In genomic region chr19:6443986-6444385, GRCh38 we compare ENCODE assay signal across 32 cellular contexts. TPM values are rescaled to one million over a fixed set of nuclear protein-coding genes. Genes with fewer than 3 reads are reported as not detected.
"Had no signal": no experiment of that assay in that cellular context is flagged by ENCODE, and none has a peak within 500 bp of the region (broad histone marks: within the 10 kb centered on the region; RNA-seq: fewer than 3 reads in every experiment).

No MANE protein-coding gene starts in this region.

- DNase-seq: colonic mucosa; cortex of kidney; effector CD8-positive, alpha-beta T cell; effector memory CD8-positive, alpha-beta T cell; endodermal cell; erythroblast; esophagus squamous epithelium; foreskin fibroblast; foreskin melanocyte; gastrocnemius medialis; glutamatergic neuron; head of caudate nucleus; heart right ventricle; hippocampal formation; left cardiac atrium; left lung; left ventricle myocardium superior; lower lobe of right lung; mesenchymal stem cell had no signal

- H3K4me1 ChIP-seq: colonic mucosa, gastrocnemius medialis, heart right ventricle, left lung, lower lobe of right lung had no signal

- H3K4me1 Mint-ChIP-seq: endodermal cell, mesothelial cell of epicardium had no signal

- H3K27ac ChIP-seq: colonic mucosa, epithelial cell of prostate, esophagus squamous epithelium, gastrocnemius medialis, heart right ventricle, left lung, lower lobe of right lung had no signal

- H3K27me3 Mint-ChIP-seq: effector memory CD8-positive, alpha-beta T cell had no signal

- FAIRE-seq: endometrium, islet of Langerhans, keratinocyte had no signal

- H3K9me3 ChIP-seq: colonic mucosa, esophagus squamous epithelium, gastrocnemius medialis, left lung, lower lobe of right lung had no signal

- H3K4me3 Mint-ChIP-seq: dendritic cell treated with granulocyte-macrophage colony-stimulating factor and Interleukin-4, amounts not matched to agents 40 ng/mL and 50 ng/mL, for 4 days; effector memory CD8-positive, alpha-beta T cell; endodermal cell; mesothelial cell of epicardium had no signal

- H3K9me3 Mint-ChIP-seq: dendritic cell treated with granulocyte-macrophage colony-stimulating factor and Interleukin-4, amounts not matched to agents 40 ng/mL and 50 ng/mL, for 4 days; effector memory CD8-positive, alpha-beta T cell had no signal

- H3K36me3 ChIP-seq: colonic mucosa, left lung, lower lobe of right lung had no signal

- H3K27me3 ChIP-seq: colonic mucosa, esophagus squamous epithelium, gastrocnemius medialis, heart right ventricle, left lung had no signal

- H3K27ac Mint-ChIP-seq: dendritic cell treated with granulocyte-macrophage colony-stimulating factor and Interleukin-4, amounts not matched to agents 40 ng/mL and 50 ng/mL, for 4 days; effector memory CD8-positive, alpha-beta T cell; endodermal cell; mesothelial cell of epicardium had no signal

- H3K4me3 ChIP-seq: colonic mucosa, esophagus squamous epithelium, gastrocnemius medialis, heart right ventricle, left lung, lower lobe of right lung had no signal

- ATAC-seq: effector memory CD8-positive, alpha-beta T cell; esophagus mucosa; gastrocnemius medialis; heart right ventricle; left cardiac atrium; left lung; left ventricle myocardium superior; lower lobe of right lung had no signal

RNA-seq across cellular contexts. Expression of gene SLC25A41, which starts 10.4 kb away (rescaled TPM):
- total RNA-seq: kidney epithelial cell, lower lobe of right lung, lung microvascular endothelial cell, mesenteric fat pad, mononuclear cell had no signal
- polyA plus RNA-seq: keratinocyte had no signal

RNA-seq across cellular contexts. Expression of gene CRB3, which starts 20.1 kb away (rescaled TPM):
- total RNA-seq: dermis microvascular lymphatic vessel endothelial cell, glomerular endothelial cell, heart right ventricle, left cardiac atrium, left ventricle myocardium superior, lung microvascular endothelial cell, mesenteric fat pad had no signal

RNA-seq across cellular contexts. Expression of gene DENND1C, which starts 37.6 kb away (rescaled TPM):
- total RNA-seq: dermis microvascular lymphatic vessel endothelial cell, glomerular endothelial cell, lung microvascular endothelial cell had no signal
